Comparison of ENCODE assay signal across 7 cellular contexts in genomic region chr2:86441392-86441788, GRCh38. TPM values are rescaled to one million over a fixed set of nuclear protein-coding genes. Genes with fewer than 3 reads are reported as not detected.
DNase-seq lines count a peak whose midpoint lies in the region; ATAC-seq and TF ChIP-seq lines count a peak whose summit lies in the region.

No MANE protein-coding gene starts in this region.

- TF ChIP-seq CTCF in choroid plexus epithelial cell (conservative IDR thresholded peaks at IDR 0.05; ENCODE audit: low read depth, low read length) (no peak), nephron progenitor cell (IDR thresholded peaks at IDR 0.05) (no peak)

- DNase-seq in choroid plexus epithelial cell (ENCODE audit: low read depth), result no peak
- no peak for DNase-seq in nephron progenitor cell
- DNase-seq in GM19238 (ENCODE audit: insufficient read length, low spot score), result no peak
- no peak for DNase-seq in epidermal melanocyte (ENCODE audit: insufficient read length, low spot score)

- peaks cover 45% of the 10 kb centered on the region for H3K9me3 Mint-ChIP-seq in nephron progenitor cell

- peaks cover 76% of the 10 kb centered on the region for H3K36me3 Mint-ChIP-seq in nephron progenitor cell (ENCODE audit: low read depth)

- under 1% methylated on average over 47 of the region's 49 CpGs for WGBS in HUES64

- peak overlapping the region; percentile 100 for H3K27ac Mint-ChIP-seq in nephron progenitor cell

- H3K9ac ChIP-seq in HUES64 (ENCODE audit: low read depth, low read length), result peak overlapping the region; percentile 49; the same call in 1 of the 2 replicates

- peak overlapping the region; percentile 76 for H3K4me3 ChIP-seq in HUES64 (ENCODE audit: low read length)
- H3K4me3 ChIP-seq in choroid plexus epithelial cell (ENCODE audit: low read depth, low read length), result peak overlapping the region; percentile 83

- H3K27me3 Mint-ChIP-seq in nephron progenitor cell (ENCODE audit: low read depth, poor library complexity), result peaks cover 20% of the 10 kb centered on the region

- no peaks in the 10 kb centered on the region for H3K27me3 ChIP-seq in HUES64 (ENCODE audit: insufficient read depth, low read length)

- H3K4me1 ChIP-seq in HUES64 (ENCODE audit: insufficient read depth, low read length), result 0 out of 2 replicates have a peak, but pooled peaks cover 6% of the 10 kb centered on the region

- ATAC-seq in GM19328 (IDR thresholded peaks at IDR 0.05; ENCODE audit: unreplicated experiment) (peak; percentile 15), GM18519 (IDR thresholded peaks at IDR 0.05; ENCODE audit: low FRiP score, unreplicated experiment) (no peak)

- H3K27ac ChIP-seq in HUES64 (ENCODE audit: low read depth, low read length), result peak overlapping the region; percentile 74; the same call in 1 of the 2 replicates

- H3K4me3 Mint-ChIP-seq in nephron progenitor cell, result peak overlapping the region; percentile 95

- peaks cover 39% of the 10 kb centered on the region for H3K9me3 ChIP-seq in HUES64 (ENCODE audit: insufficient read depth, low read depth, low read length)

- H3K36me3 ChIP-seq in HUES64 (ENCODE audit: insufficient read depth, low read length), result peaks cover 25% of the 10 kb centered on the region

- H3K4me1 Mint-ChIP-seq in nephron progenitor cell, result peaks cover 37% of the 10 kb centered on the region

RNA-seq across cellular contexts. Expression of gene KDM3A, which starts 0.2 kb away (rescaled TPM):
- polyA plus RNA-seq in HUES64 (2013, experiment 1 of 2), result 16.7 TPM
- polyA plus RNA-seq in HUES64 (2013, experiment 2 of 2), result 20.5 TPM
